ENCODE assay signal across 1 cellular context in the genomic region with DNA sequence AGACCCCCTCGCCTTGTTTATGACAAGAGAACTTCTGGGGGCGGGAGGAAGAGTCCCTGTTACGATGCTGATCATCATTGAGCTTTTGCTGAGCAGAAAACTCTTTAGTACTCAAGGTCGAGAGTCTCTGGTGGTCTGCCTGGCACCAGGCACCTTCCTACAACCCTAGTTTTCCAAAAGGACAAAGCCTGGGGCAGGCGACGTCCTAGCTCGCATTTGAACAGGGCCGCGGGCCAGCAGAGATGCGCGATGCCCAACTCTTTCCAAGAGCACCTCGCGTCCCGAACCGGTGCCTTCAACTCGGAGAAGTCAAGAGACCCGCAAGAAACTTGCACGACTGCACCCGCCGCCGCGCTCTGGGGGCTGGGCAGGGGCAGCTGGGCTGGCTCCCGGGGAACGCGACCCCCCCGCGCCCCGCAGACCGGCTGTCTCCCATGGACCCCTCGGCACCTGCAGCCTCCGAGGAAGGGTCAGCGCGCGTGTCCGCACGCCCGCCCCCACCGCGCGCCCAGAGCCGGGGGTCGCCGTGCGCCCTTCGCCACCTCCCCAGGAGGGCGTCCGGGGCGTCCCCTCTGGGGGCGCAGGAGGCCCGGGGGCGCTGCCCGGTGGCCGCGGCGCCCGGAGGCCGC.
TF ChIP-seq lines count a peak whose summit lies in the region.

No MANE protein-coding gene starts in this region.

TF ChIP-seq in IMR-90, 13 proteins besides CTCF, POLR2A, EP300 and RAD21:
- TF ChIP-seq FOS (IDR thresholded peaks at IDR 0.05; ENCODE audit: low read depth, low read length) (no peak), RFX5 (IDR thresholded peaks at IDR 0.05; ENCODE audit: low read depth, low read length) (no peak), MXI1 (IDR thresholded peaks at IDR 0.05; ENCODE audit: borderline replicate concordance, low read depth, low read length) (no peak), MAFK (IDR thresholded peaks at IDR 0.05; ENCODE audit: low read depth, low read length) (no peak), MAZ (IDR thresholded peaks at IDR 0.05; ENCODE audit: borderline replicate concordance, low read depth, low read length) (no peak), CHD1 (IDR thresholded peaks at IDR 0.05; ENCODE audit: low read depth, low read length) (no peak), RCOR1 (IDR thresholded peaks at IDR 0.05; ENCODE audit: insufficient replicate concordance, low read length) (no peak), NFE2L2 (IDR thresholded peaks at IDR 0.05; ENCODE audit: low read depth, low read length) (no peak), CEBPB (IDR thresholded peaks at IDR 0.05; ENCODE audit: low read depth, low read length) (no peak), BHLHE40 (IDR thresholded peaks at IDR 0.05; ENCODE audit: low read depth, low read length) (no peak), SMC3 (IDR thresholded peaks at IDR 0.05; ENCODE audit: low read depth, low read length) (no peak)
- TF ChIP-seq, protein P1, sequence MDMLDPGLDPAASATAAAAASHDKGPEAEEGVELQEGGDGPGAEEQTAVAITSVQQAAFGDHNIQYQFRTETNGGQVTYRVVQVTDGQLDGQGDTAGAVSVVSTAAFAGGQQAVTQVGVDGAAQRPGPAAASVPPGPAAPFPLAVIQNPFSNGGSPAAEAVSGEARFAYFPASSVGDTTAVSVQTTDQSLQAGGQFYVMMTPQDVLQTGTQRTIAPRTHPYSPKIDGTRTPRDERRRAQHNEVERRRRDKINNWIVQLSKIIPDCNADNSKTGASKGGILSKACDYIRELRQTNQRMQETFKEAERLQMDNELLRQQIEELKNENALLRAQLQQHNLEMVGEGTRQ (IDR thresholded peaks at IDR 0.05; ENCODE audit: low read depth, low read length): no peak
- TF ChIP-seq, protein P2, sequence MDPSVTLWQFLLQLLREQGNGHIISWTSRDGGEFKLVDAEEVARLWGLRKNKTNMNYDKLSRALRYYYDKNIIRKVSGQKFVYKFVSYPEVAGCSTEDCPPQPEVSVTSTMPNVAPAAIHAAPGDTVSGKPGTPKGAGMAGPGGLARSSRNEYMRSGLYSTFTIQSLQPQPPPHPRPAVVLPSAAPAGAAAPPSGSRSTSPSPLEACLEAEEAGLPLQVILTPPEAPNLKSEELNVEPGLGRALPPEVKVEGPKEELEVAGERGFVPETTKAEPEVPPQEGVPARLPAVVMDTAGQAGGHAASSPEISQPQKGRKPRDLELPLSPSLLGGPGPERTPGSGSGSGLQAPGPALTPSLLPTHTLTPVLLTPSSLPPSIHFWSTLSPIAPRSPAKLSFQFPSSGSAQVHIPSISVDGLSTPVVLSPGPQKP (IDR thresholded peaks at IDR 0.05; ENCODE audit: borderline replicate concordance, low read depth, low read length): no peak
